In genomic region chr21:14235101-14235500, GRCh38 we compare ENCODE assay signal across 3 cellular contexts.
TF ChIP-seq lines count a peak whose summit lies in the region.

No MANE protein-coding gene starts in this region.

TF ChIP-seq in GM23338, 12 proteins besides CTCF, POLR2A, EP300 and RAD21 (continues in another document):
- TF ChIP-seq, protein P1, sequence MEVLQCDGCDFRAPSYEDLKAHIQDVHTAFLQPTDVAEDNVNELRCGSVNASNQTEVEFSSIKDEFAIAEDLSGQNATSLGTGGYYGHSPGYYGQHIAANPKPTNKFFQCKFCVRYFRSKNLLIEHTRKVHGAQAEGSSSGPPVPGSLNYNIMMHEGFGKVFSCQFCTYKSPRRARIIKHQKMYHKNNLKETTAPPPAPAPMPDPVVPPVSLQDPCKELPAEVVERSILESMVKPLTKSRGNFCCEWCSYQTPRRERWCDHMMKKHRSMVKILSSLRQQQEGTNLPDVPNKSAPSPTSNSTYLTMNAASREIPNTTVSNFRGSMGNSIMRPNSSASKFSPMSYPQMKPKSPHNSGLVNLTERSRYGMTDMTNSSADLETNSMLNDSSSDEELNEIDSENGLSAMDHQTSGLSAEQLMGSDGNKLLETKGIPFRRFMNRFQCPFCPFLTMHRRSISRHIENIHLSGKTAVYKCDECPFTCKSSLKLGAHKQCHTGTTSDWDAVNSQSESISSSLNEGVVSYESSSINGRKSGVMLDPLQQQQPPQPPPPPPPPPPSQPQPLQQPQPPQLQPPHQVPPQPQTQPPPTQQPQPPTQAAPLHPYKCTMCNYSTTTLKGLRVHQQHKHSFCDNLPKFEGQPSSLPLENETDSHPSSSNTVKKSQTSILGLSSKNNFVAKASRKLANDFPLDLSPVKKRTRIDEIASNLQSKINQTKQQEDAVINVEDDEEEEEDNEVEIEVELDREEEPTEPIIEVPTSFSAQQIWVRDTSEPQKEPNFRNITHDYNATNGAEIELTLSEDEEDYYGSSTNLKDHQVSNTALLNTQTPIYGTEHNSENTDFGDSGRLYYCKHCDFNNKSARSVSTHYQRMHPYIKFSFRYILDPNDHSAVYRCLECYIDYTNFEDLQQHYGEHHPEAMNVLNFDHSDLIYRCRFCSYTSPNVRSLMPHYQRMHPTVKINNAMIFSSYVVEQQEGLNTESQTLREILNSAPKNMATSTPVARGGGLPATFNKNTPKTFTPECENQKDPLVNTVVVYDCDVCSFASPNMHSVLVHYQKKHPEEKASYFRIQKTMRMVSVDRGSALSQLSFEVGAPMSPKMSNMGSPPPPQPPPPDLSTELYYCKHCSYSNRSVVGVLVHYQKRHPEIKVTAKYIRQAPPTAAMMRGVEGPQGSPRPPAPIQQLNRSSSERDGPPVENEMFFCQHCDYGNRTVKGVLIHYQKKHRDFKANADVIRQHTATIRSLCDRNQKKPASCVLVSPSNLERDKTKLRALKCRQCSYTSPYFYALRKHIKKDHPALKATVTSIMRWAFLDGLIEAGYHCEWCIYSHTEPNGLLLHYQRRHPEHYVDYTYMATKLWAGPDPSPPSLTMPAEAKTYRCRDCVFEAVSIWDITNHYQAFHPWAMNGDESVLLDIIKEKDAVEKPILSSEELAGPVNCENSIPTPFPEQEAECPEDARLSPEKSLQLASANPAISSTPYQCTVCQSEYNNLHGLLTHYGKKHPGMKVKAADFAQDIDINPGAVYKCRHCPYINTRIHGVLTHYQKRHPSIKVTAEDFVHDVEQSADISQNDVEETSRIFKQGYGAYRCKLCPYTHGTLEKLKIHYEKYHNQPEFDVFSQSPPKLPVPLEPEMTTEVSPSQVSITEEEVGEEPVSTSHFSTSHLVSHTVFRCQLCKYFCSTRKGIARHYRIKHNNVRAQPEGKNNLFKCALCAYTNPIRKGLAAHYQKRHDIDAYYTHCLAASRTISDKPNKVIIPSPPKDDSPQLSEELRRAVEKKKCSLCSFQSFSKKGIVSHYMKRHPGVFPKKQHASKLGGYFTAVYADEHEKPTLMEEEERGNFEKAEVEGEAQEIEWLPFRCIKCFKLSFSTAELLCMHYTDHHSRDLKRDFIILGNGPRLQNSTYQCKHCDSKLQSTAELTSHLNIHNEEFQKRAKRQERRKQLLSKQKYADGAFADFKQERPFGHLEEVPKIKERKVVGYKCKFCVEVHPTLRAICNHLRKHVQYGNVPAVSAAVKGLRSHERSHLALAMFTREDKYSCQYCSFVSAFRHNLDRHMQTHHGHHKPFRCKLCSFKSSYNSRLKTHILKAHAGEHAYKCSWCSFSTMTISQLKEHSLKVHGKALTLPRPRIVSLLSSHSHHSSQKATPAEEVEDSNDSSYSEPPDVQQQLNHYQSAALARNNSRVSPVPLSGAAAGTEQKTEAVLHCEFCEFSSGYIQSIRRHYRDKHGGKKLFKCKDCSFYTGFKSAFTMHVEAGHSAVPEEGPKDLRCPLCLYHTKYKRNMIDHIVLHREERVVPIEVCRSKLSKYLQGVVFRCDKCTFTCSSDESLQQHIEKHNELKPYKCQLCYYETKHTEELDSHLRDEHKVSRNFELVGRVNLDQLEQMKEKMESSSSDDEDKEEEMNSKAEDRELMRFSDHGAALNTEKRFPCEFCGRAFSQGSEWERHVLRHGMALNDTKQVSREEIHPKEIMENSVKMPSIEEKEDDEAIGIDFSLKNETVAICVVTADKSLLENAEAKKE (CRISPR knock-in tag; IDR thresholded peaks at IDR 0.05), result no peak
- no peak for TF ChIP-seq NANOG (IDR thresholded peaks at IDR 0.05; ENCODE audit: borderline replicate concordance)
- TF ChIP-seq POLR2AphosphoS5 (IDR thresholded peaks at IDR 0.05; ENCODE audit: low read depth), result no peak
- no peak for TF ChIP-seq EZH2 (IDR thresholded peaks at IDR 0.05; ENCODE audit: low read depth, unreplicated experiment)
- no peak for TF ChIP-seq ZNF331 (CRISPR knock-in tag; IDR thresholded peaks at IDR 0.05; ENCODE audit: low read depth)
- no peak for TF ChIP-seq STAT1 (IDR thresholded peaks at IDR 0.05; ENCODE audit: unreplicated experiment)
- TF ChIP-seq JUNB (IDR thresholded peaks at IDR 0.05; ENCODE audit: unreplicated experiment), result no peak

TF ChIP-seq in K562, 482 proteins besides CTCF, POLR2A, EP300 and RAD21:
- TF ChIP-seq POLR2AphosphoS2 (IDR thresholded peaks at IDR 0.05; ENCODE audit: low read length) (no peak), CEBPB (tag; IDR thresholded peaks at IDR 0.05) (peak; percentile 61), TAF15 (IDR thresholded peaks at IDR 0.05; ENCODE audit: low read depth, low read length) (no peak), SAFB2 (IDR thresholded peaks at IDR 0.05; ENCODE audit: borderline replicate concordance, low read depth, low read length, severe bottlenecking) (no peak), CEBPG (CRISPR knock-in tag; IDR thresholded peaks at IDR 0.05) (no peak), CEBPG (tag; conservative IDR thresholded peaks at IDR 0.05 in 1 of 2, IDR thresholded peaks at IDR 0.05 in 1 of 2) (peak in 1 of 2 experiments; percentile 43; a peak in 1 of 4 replicates), JUN (IDR thresholded peaks at IDR 0.05; ENCODE audit: borderline replicate concordance, low read depth, low read length) (no peak), JUN (CRISPR knock-in tag; IDR thresholded peaks at IDR 0.05; ENCODE audit: borderline replicate concordance) (no peak), ELF4 (CRISPR knock-in tag; IDR thresholded peaks at IDR 0.05) (no peak)
- TF ChIP-seq, protein P2, sequence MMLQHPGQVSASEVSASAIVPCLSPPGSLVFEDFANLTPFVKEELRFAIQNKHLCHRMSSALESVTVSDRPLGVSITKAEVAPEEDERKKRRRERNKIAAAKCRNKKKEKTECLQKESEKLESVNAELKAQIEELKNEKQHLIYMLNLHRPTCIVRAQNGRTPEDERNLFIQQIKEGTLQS (IDR thresholded peaks at IDR 0.05), result peak; percentile 57; the same call in 1 of the 2 replicates
- TF ChIP-seq, protein P2 (CRISPR knock-in tag; conservative IDR thresholded peaks at IDR 0.05), result no peak

TF ChIP-seq in H1, 55 proteins besides CTCF, POLR2A, EP300 and RAD21:
- no peak for TF ChIP-seq TEAD4 (IDR thresholded peaks at IDR 0.05; ENCODE audit: low read depth, low read length)
- peak; percentile 18; the same call in 1 of the 2 replicates for TF ChIP-seq CEBPB (IDR thresholded peaks at IDR 0.05; ENCODE audit: low read depth, low read length)
